Comparison of ENCODE assay signal across 14 cellular contexts in the genomic region with DNA sequence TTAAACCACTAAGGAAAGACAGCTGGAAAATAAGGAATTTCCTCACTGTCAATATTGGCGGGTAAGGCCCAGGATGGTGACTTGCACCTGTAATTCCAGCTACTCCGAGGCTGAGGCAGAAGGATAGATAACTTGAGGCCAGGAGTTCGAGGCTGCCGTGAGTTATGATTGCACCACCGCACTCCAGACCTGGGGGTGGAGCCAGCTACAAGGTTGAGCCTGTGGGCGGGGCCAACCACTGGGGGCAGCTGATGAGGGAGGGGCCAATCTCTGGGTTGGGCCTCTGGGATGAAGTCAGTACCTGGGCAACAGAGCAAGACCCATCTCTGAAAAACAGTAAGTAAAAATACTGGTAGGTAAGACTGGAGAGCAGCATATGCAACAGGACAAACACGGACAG.
"Had no signal": no experiment of that assay in that cellular context is flagged by ENCODE, and none has a peak within 500 bp of the region (broad histone marks: within the 10 kb centered on the region; RNA-seq: fewer than 3 reads in every experiment).

No MANE protein-coding gene starts in this region.

- H3K36me3 Mint-ChIP-seq: naive thymus-derived CD8-positive, alpha-beta T cell had no signal

- H3K4me3 Mint-ChIP-seq: naive thymus-derived CD8-positive, alpha-beta T cell; T-helper 1 cell treated with Interleukin-12 subunit alpha and Interleukin-12 subunit beta and Interleukin-4 antibody, amounts not matched to agents 30 μg/mL and 1 μg/mL, for 36 hours had no signal

- H3K27ac Mint-ChIP-seq: naive thymus-derived CD8-positive, alpha-beta T cell; T-helper 1 cell treated with Interleukin-12 subunit alpha and Interleukin-12 subunit beta and Interleukin-4 antibody, amounts not matched to agents 30 μg/mL and 1 μg/mL, for 36 hours had no signal

- H3K27me3 ChIP-seq: esophagus squamous epithelium, right lobe of liver, stomach had no signal

- H3K4me1 ChIP-seq: esophagus squamous epithelium, prostate gland, right lobe of liver, stomach had no signal

- H3K27ac ChIP-seq: esophagus squamous epithelium, prostate gland, right lobe of liver, stomach, thoracic aorta had no signal

- H3K36me3 ChIP-seq: esophagus squamous epithelium, prostate gland, right lobe of liver, stomach, thoracic aorta had no signal

- H3K9me3 ChIP-seq: esophagus squamous epithelium, mucosa of descending colon, prostate gland, right lobe of liver, stomach, thoracic aorta had no signal

- H3K4me3 ChIP-seq: esophagus squamous epithelium, lung, mucosa of descending colon, prostate gland, right lobe of liver, stomach, thoracic aorta had no signal

- DNase-seq: activated CD8-positive, alpha-beta memory T cell treated with anti-CD3 and anti-CD28 coated beads for 24 hours; activated gamma-delta T cell; esophagus squamous epithelium; foreskin fibroblast; left colon; mucosa of descending colon; naive thymus-derived CD8-positive, alpha-beta T cell; right lobe of liver; stimulated activated CD8-positive, alpha-beta memory T cell treated with anti-CD3 and anti-CD28 coated beads, Interleukin-4, amount 100 ng/mL, for 48 hours; stomach had no signal

- H3K9me3 Mint-ChIP-seq: naive thymus-derived CD8-positive, alpha-beta T cell had no signal
